1 cellular context compared by ENCODE assay signal in the genomic region with DNA sequence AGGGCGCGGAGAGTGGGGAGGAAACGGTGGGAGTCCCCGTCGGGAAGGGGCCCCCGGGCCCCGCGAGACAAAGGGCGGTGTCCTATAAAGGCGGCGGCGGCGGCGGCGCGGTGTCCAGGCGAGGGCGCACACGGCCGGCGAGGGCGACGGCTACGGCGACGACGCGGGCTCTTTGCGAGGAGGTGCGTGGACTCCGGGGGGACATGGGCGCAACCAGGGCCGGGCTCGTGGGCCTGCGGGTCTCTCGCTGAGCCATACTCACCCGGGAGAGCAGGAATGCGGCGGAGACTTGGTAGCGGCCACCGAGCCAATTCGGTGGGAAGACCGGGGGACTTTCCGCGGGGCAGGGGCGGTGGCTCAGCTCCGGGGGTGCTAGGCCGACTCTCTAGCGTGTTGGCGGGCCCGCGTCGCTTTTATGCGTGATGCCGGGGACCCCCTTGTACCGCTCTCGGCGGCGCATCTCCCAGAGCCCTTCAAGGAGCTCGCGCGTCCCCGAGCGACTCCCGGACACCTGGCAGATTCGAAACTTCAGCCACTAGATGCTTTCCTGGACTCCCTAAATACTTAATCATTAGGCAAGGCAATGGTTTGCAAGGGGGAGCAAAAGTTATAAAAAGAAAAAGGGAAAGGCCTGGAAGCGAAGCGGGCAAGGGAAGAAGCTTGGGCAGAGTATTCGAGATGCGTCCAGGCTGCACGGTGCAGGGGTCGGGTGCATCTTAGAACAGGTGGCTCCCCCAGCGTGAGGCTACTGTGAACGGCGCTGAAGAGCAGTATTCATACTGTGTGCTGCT.
TF ChIP-seq lines count a peak whose summit lies in the region.

No MANE protein-coding gene starts in this region.

TF ChIP-seq in HepG2, 621 proteins besides CTCF, POLR2A, EP300 and RAD21 (continued from another document and continues in another):
- TF ChIP-seq, protein P1, sequence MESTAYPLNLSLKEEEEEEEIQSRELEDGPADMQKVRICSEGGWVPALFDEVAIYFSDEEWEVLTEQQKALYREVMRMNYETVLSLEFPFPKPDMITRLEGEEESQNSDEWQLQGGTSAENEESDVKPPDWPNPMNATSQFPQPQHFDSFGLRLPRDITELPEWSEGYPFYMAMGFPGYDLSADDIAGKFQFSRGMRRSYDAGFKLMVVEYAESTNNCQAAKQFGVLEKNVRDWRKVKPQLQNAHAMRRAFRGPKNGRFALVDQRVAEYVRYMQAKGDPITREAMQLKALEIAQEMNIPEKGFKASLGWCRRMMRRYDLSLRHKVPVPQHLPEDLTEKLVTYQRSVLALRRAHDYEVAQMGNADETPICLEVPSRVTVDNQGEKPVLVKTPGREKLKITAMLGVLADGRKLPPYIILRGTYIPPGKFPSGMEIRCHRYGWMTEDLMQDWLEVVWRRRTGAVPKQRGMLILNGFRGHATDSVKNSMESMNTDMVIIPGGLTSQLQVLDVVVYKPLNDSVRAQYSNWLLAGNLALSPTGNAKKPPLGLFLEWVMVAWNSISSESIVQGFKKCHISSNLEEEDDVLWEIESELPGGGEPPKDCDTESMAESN (CRISPR knock-in tag; conservative IDR thresholded peaks at IDR 0.05), result no peak
- no peak for TF ChIP-seq BCLAF1 (IDR thresholded peaks at IDR 0.05)
- TF ChIP-seq, protein P2, sequence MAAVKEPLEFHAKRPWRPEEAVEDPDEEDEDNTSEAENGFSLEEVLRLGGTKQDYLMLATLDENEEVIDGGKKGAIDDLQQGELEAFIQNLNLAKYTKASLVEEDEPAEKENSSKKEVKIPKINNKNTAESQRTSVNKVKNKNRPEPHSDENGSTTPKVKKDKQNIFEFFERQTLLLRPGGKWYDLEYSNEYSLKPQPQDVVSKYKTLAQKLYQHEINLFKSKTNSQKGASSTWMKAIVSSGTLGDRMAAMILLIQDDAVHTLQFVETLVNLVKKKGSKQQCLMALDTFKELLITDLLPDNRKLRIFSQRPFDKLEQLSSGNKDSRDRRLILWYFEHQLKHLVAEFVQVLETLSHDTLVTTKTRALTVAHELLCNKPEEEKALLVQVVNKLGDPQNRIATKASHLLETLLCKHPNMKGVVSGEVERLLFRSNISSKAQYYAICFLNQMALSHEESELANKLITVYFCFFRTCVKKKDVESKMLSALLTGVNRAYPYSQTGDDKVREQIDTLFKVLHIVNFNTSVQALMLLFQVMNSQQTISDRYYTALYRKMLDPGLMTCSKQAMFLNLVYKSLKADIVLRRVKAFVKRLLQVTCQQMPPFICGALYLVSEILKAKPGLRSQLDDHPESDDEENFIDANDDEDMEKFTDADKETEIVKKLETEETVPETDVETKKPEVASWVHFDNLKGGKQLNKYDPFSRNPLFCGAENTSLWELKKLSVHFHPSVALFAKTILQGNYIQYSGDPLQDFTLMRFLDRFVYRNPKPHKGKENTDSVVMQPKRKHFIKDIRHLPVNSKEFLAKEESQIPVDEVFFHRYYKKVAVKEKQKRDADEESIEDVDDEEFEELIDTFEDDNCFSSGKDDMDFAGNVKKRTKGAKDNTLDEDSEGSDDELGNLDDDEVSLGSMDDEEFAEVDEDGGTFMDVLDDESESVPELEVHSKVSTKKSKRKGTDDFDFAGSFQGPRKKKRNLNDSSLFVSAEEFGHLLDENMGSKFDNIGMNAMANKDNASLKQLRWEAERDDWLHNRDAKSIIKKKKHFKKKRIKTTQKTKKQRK (IDR thresholded peaks at IDR 0.05; ENCODE audit: low read length), result no peak
- TF ChIP-seq SAFB2 (CRISPR knock-in tag; IDR thresholded peaks at IDR 0.05; ENCODE audit: borderline replicate concordance, low read depth), result 0 out of 2 replicates have a peak, but pooled peaks have one; percentile 30
- TF ChIP-seq, protein P3, sequence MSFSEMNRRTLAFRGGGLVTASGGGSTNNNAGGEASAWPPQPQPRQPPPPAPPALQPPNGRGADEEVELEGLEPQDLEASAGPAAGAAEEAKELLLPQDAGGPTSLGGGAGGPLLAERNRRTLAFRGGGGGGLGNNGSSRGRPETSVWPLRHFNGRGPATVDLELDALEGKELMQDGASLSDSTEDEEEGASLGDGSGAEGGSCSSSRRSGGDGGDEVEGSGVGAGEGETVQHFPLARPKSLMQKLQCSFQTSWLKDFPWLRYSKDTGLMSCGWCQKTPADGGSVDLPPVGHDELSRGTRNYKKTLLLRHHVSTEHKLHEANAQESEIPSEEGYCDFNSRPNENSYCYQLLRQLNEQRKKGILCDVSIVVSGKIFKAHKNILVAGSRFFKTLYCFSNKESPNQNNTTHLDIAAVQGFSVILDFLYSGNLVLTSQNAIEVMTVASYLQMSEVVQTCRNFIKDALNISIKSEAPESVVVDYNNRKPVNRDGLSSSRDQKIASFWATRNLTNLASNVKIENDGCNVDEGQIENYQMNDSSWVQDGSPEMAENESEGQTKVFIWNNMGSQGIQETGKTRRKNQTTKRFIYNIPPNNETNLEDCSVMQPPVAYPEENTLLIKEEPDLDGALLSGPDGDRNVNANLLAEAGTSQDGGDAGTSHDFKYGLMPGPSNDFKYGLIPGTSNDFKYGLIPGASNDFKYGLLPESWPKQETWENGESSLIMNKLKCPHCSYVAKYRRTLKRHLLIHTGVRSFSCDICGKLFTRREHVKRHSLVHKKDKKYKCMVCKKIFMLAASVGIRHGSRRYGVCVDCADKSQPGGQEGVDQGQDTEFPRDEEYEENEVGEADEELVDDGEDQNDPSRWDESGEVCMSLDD (CRISPR knock-in tag; IDR thresholded peaks at IDR 0.05; ENCODE audit: borderline replicate concordance), result peak; percentile 18; the same call in 1 of the 2 replicates
- TF ChIP-seq HOXD1 (CRISPR knock-in tag; IDR thresholded peaks at IDR 0.05), result no peak
- peak; percentile 61; the same call in 1 of the 2 replicates for TF ChIP-seq MTF2 (CRISPR knock-in tag; IDR thresholded peaks at IDR 0.05; ENCODE audit: borderline replicate concordance)
- TF ChIP-seq REPIN1 (CRISPR knock-in tag; IDR thresholded peaks at IDR 0.05; ENCODE audit: borderline replicate concordance, low read depth), result 0 out of 2 replicates have a peak, but pooled peaks have one; percentile 29
- no peak for TF ChIP-seq AHDC1 (CRISPR knock-in tag; IDR thresholded peaks at IDR 0.05; ENCODE audit: borderline replicate concordance)
- TF ChIP-seq TARDBP (CRISPR knock-in tag; IDR thresholded peaks at IDR 0.05), result no peak
- no peak for TF ChIP-seq NKX3-1 (CRISPR knock-in tag; IDR thresholded peaks at IDR 0.05)
- no peak for TF ChIP-seq ZFP82 (CRISPR knock-in tag; IDR thresholded peaks at IDR 0.05; ENCODE audit: borderline replicate concordance)
- TF ChIP-seq ZNF383 (CRISPR knock-in tag; IDR thresholded peaks at IDR 0.05; ENCODE audit: borderline replicate concordance), result no peak
- no peak for TF ChIP-seq XBP1 (CRISPR knock-in tag; IDR thresholded peaks at IDR 0.05)
- TF ChIP-seq GABPA (IDR thresholded peaks at IDR 0.05; ENCODE audit: low read depth, low read length), result no peak
- no peak for TF ChIP-seq GABPA (CRISPR knock-in tag; IDR thresholded peaks at IDR 0.05; ENCODE audit: low read depth)
- no peak for TF ChIP-seq MBNL3 (CRISPR knock-in tag; conservative IDR thresholded peaks at IDR 0.05)
- TF ChIP-seq ZFP90 (CRISPR knock-in tag; IDR thresholded peaks at IDR 0.05; ENCODE audit: borderline replicate concordance), result no peak; the same call in 1 of the 2 replicates
- TF ChIP-seq RNF2 (conservative IDR thresholded peaks at IDR 0.05; ENCODE audit: low read depth), result peak; percentile 49; the same call in 1 of the 2 replicates
- TF ChIP-seq, protein P4, sequence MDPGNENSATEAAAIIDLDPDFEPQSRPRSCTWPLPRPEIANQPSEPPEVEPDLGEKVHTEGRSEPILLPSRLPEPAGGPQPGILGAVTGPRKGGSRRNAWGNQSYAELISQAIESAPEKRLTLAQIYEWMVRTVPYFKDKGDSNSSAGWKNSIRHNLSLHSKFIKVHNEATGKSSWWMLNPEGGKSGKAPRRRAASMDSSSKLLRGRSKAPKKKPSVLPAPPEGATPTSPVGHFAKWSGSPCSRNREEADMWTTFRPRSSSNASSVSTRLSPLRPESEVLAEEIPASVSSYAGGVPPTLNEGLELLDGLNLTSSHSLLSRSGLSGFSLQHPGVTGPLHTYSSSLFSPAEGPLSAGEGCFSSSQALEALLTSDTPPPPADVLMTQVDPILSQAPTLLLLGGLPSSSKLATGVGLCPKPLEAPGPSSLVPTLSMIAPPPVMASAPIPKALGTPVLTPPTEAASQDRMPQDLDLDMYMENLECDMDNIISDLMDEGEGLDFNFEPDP (CRISPR knock-in tag; conservative IDR thresholded peaks at IDR 0.05), result no peak
- no peak for TF ChIP-seq ZNF225 (CRISPR knock-in tag; IDR thresholded peaks at IDR 0.05)
- TF ChIP-seq ATRX (CRISPR knock-in tag; IDR thresholded peaks at IDR 0.05; ENCODE audit: borderline replicate concordance), result no peak
- TF ChIP-seq ZNF75D (CRISPR knock-in tag; IDR thresholded peaks at IDR 0.05; ENCODE audit: borderline replicate concordance), result no peak
- TF ChIP-seq HDAC1 (CRISPR knock-in tag; IDR thresholded peaks at IDR 0.05), result no peak
- TF ChIP-seq SMAD3 (CRISPR knock-in tag; IDR thresholded peaks at IDR 0.05), result no peak
- no peak for TF ChIP-seq GTF3A (CRISPR knock-in tag; conservative IDR thresholded peaks at IDR 0.05)
- TF ChIP-seq ZNF205 (CRISPR knock-in tag; IDR thresholded peaks at IDR 0.05), result no peak
- peak; percentile 67; the same call in 1 of the 2 replicates for TF ChIP-seq ZNF547 (CRISPR knock-in tag; IDR thresholded peaks at IDR 0.05)
- peak; percentile 67 for TF ChIP-seq ERF (CRISPR knock-in tag; IDR thresholded peaks at IDR 0.05)
- TF ChIP-seq, protein P5, sequence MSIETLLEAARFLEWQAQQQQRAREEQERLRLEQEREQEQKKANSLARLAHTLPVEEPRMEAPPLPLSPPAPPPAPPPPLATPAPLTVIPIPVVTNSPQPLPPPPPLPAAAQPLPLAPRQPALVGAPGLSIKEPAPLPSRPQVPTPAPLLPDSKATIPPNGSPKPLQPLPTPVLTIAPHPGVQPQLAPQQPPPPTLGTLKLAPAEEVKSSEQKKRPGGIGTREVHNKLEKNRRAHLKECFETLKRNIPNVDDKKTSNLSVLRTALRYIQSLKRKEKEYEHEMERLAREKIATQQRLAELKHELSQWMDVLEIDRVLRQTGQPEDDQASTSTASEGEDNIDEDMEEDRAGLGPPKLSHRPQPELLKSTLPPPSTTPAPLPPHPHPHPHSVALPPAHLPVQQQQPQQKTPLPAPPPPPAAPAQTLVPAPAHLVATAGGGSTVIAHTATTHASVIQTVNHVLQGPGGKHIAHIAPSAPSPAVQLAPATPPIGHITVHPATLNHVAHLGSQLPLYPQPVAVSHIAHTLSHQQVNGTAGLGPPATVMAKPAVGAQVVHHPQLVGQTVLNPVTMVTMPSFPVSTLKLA (IDR thresholded peaks at IDR 0.05), result no peak
- no peak for TF ChIP-seq CREB1 (IDR thresholded peaks at IDR 0.05)
- no peak for TF ChIP-seq CREB1 (CRISPR knock-in tag; IDR thresholded peaks at IDR 0.05)
- TF ChIP-seq ZNF263 (CRISPR knock-in tag; IDR thresholded peaks at IDR 0.05), result no peak
- TF ChIP-seq SOX13 (IDR thresholded peaks at IDR 0.05), result no peak
- 0 out of 4 replicates have a peak, but pooled peaks of 1 of the 2 experiments have one; percentile 24 for TF ChIP-seq SOX13 (CRISPR knock-in tag; conservative IDR thresholded peaks at IDR 0.05 in 1 of 2, IDR thresholded peaks at IDR 0.05 in 1 of 2)
- TF ChIP-seq ZNF33A (CRISPR knock-in tag; IDR thresholded peaks at IDR 0.05; ENCODE audit: borderline replicate concordance), result no peak
